ENCODE assay signal across 9 cellular contexts in genomic region chr7:46291601-46292150, GRCh38.
DNase-seq lines count a peak whose midpoint lies in the region; ATAC-seq lines count a peak whose summit lies in the region.
"Had no signal": no experiment of that assay in that cellular context is flagged by ENCODE, and none has a peak within 500 bp of the region (broad histone marks: within the 10 kb centered on the region; RNA-seq: fewer than 3 reads in every experiment).

No MANE protein-coding gene starts in this region.

- no peak for DNase-seq in activated CD4-positive, alpha-beta T cell treated with anti-CD3 and anti-CD28 coated beads for 4 hours
- DNase-seq in occipital lobe (lab: John Stamatoyannopoulos, UW) (no peak), pons (ENCODE audit: low spot score) (no peak), OCI-M2 (lab: John Stamatoyannopoulos, UW; ENCODE audit: unreplicated experiment) (no peak)
- DNase-seq: natural killer cell had no signal

- H3K27me3 ChIP-seq in subcutaneous abdominal adipose tissue (ENCODE audit: control insufficient read depth in 5 of 5, insufficient read depth in 4 of 5, low read length in 5 of 5) = no peaks in the 10 kb centered on the region

- H3K9ac ChIP-seq in subcutaneous abdominal adipose tissue (ENCODE audit: low read length in 5 of 5) = no peak overlapping the region

- H3K4me1 ChIP-seq in subcutaneous abdominal adipose tissue (ENCODE audit: control insufficient read depth in 5 of 5, insufficient read depth in 5 of 5, low read length in 5 of 5) = peaks cover 3 to 36% (median 27%) of the 10 kb centered on the region in 5 donors

- no peaks in the 10 kb centered on the region for H3K9me3 ChIP-seq in subcutaneous abdominal adipose tissue (ENCODE audit: control insufficient read depth in 5 of 5, low read length in 5 of 5)

- no peaks in the 10 kb centered on the region for H3K36me3 ChIP-seq in subcutaneous abdominal adipose tissue (ENCODE audit: control insufficient read depth in 5 of 5, insufficient read depth in 5 of 5, low read length in 5 of 5)

- H3K4me3 ChIP-seq in subcutaneous abdominal adipose tissue (ENCODE audit: low read depth in 1 of 5, low read length in 5 of 5) = no peak overlapping the region

- peak; percentile 45 for ATAC-seq in GM18873 (IDR thresholded peaks at IDR 0.05; ENCODE audit: low FRiP score, unreplicated experiment)
- ATAC-seq in HG03442 (IDR thresholded peaks at IDR 0.05; ENCODE audit: unreplicated experiment) = peak; percentile 75
- ATAC-seq in esophagus mucosa = peak; percentile 91
- ATAC-seq: natural killer cell had no signal

- H3K27ac ChIP-seq in subcutaneous abdominal adipose tissue (ENCODE audit: low read depth, low read length) = peak overlapping the region; percentile 33
